ENCODE assay signal across 23 cellular contexts in the genomic region with DNA sequence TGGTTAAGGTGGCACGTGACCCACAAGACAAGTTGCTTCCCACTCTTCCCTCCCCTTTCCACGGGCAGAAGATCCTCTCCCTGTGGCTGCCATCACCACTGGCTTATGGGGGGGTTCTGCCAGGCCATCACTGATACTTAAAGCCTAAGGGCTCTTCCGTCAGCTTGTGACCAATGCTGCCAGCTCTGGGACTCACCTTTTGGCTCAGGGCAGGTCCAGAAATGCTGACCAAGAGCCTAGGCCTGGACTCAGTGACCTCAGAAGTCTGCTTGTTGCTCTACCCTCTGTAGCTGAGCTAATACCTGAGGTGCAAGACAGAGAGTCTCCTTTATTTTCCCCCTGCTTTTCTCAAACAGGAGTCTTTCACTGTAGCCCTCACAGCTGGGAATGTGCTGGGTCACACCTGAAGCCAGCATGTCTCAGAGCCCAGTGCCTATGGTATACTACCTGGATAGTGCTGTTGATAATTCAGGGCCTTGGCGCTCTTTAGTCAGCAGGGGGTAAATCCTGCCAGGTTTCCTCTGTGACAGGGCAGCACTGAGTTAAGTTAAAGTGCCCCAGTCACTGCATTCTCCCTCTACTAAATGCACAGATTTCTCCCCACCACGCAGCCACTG. TPM values are rescaled to one million over a fixed set of nuclear protein-coding genes. Genes with fewer than 3 reads are reported as not detected.
A peak's percentile ranks its signal among the peaks of the same experiment; 100 is the strongest.
DNase-seq lines count a peak whose midpoint lies in the region; ATAC-seq and TF ChIP-seq lines count a peak whose summit lies in the region.
"Had no signal": no experiment of that assay in that cellular context is flagged by ENCODE, and none has a peak within 500 bp of the region (broad histone marks: within the 10 kb centered on the region; RNA-seq: fewer than 3 reads in every experiment).

No MANE protein-coding gene starts in this region.

- H3K27me3 ChIP-seq in right cardiac atrium (ENCODE audit: control insufficient read depth, insufficient read depth) (no peaks in the 10 kb centered on the region), body of pancreas (no peaks in the 10 kb centered on the region), right lobe of liver (no peaks in the 10 kb centered on the region), subcutaneous abdominal adipose tissue (ENCODE audit: control insufficient read depth in 5 of 5, insufficient read depth in 4 of 5, low read length in 5 of 5) (no peaks in the 10 kb centered on the region)
- H3K27me3 ChIP-seq: hepatocyte, neutrophil, right atrium auricular region had no signal

- TF ChIP-seq CTCF in body of pancreas (IDR thresholded peaks at IDR 0.05) (no peak), right lobe of liver (IDR thresholded peaks at IDR 0.05) (no peak)

- no peaks in the 10 kb centered on the region for H3K9me3 Mint-ChIP-seq in activated T-cell treated with anti-CD3 and anti-CD28 coated beads, Interleukin-2, amount 50 U/mL, for 4 hours
- H3K9me3 Mint-ChIP-seq: activated T-cell treated with anti-CD3 and anti-CD28 coated beads, Interleukin-2, amount 50 U/mL, for 24 hours had no signal

- no peak for TF ChIP-seq POLR2A in body of pancreas (IDR thresholded peaks at IDR 0.05)
- TF ChIP-seq POLR2A in right lobe of liver (IDR thresholded peaks at IDR 0.05), result no peak

- no peaks in the 10 kb centered on the region for H3K36me3 Mint-ChIP-seq in activated T-cell treated with anti-CD3 and anti-CD28 coated beads, Interleukin-2, amount 50 U/mL, for 4 hours (ENCODE audit: insufficient read depth)

- H3K4me1 ChIP-seq in right cardiac atrium (ENCODE audit: control insufficient read depth, insufficient read depth, low read length), result peaks cover 13% of the 10 kb centered on the region
- peaks cover 20% of the 10 kb centered on the region for H3K4me1 ChIP-seq in body of pancreas
- peaks cover 0 to 14% (median 0%) of the 10 kb centered on the region in 4 donors for H3K4me1 ChIP-seq in right lobe of liver
- peaks cover 3 to 26% (median 23%) of the 10 kb centered on the region in 5 donors for H3K4me1 ChIP-seq in subcutaneous abdominal adipose tissue (ENCODE audit: control insufficient read depth in 5 of 5, insufficient read depth in 5 of 5, low read length in 5 of 5)

- ATAC-seq in Right ventricle myocardium inferior, result peak; percentile 10
- no peak for ATAC-seq in right cardiac atrium
- peak; percentile 27 for ATAC-seq in body of pancreas
- peak in 3 of 4 donors; percentile 8 to 77 (median 34) for ATAC-seq in right lobe of liver
- ATAC-seq in activated T-cell treated with anti-CD3 and anti-CD28 coated beads, Interleukin-2, amount 50 U/mL, for 4 hours, result no peak
- ATAC-seq in GM21367 (IDR thresholded peaks at IDR 0.05; ENCODE audit: unreplicated experiment), result no peak

- peak overlapping the region in 1 of 5 donors; percentile 52 for H3K9ac ChIP-seq in subcutaneous abdominal adipose tissue (ENCODE audit: low read length in 5 of 5)
- H3K9ac ChIP-seq: BLaER1 treated with 17β-estradiol and CSF1 and Interleukin-3, amounts not matched to agents 10 nM and 100 nM; GM23248 had no signal

- H3K4me1 Mint-ChIP-seq in activated T-cell treated with anti-CD3 and anti-CD28 coated beads, Interleukin-2, amount 50 U/mL, for 4 hours (ENCODE audit: low read depth), result no peaks in the 10 kb centered on the region

- peaks cover 8% of the 10 kb centered on the region for H3K27me3 Mint-ChIP-seq in activated T-cell treated with anti-CD3 and anti-CD28 coated beads, Interleukin-2, amount 50 U/mL, for 4 hours (ENCODE audit: low read depth)

- H3K36me3 ChIP-seq in body of pancreas (replicated peaks in 1 of 2; ENCODE audit: insufficient read depth in 1 of 2, low read depth in 2 of 2) (no peaks in the 10 kb centered on the region), right lobe of liver (no peaks in the 10 kb centered on the region), subcutaneous abdominal adipose tissue (ENCODE audit: control insufficient read depth in 5 of 5, insufficient read depth in 5 of 5, low read length in 5 of 5) (no peaks in the 10 kb centered on the region)
- H3K36me3 ChIP-seq: BLaER1 treated with 17β-estradiol and CSF1 and Interleukin-3, amounts not matched to agents 10 nM and 100 nM; neutrophil; right atrium auricular region had no signal

- 78% methylated on average over 5 of the region's 5 CpGs for WGBS in right cardiac atrium
- WGBS in body of pancreas, 2 donors, result 20 to 54% methylated on average over 1 to 5 of the region's 5 CpGs
- WGBS in right lobe of liver (ENCODE audit: insufficient coverage, low coverage, low lambda C conversion rate, missing lambda C conversion rate), result no CpG with 5 or more reads among the region's 5 CpGs

- H3K27ac ChIP-seq in right cardiac atrium (ENCODE audit: low read length) (no peak overlapping the region), body of pancreas (peak overlapping the region in 2 of 4 donors; percentile 0 to 39), right lobe of liver (no peak overlapping the region), subcutaneous abdominal adipose tissue (ENCODE audit: low read depth, low read length) (peak overlapping the region; percentile 79)
- H3K27ac ChIP-seq: BLaER1 treated with 17β-estradiol and CSF1 and Interleukin-3, amounts not matched to agents 10 nM and 100 nM; epithelial cell of prostate; GM23248; hepatocyte; neutrophil; right atrium auricular region had no signal

- no peak overlapping the region for H3K4me3 Mint-ChIP-seq in activated T-cell treated with anti-CD3 and anti-CD28 coated beads, Interleukin-2, amount 50 U/mL, for 4 hours
- H3K4me3 Mint-ChIP-seq: activated T-cell treated with anti-CD3 and anti-CD28 coated beads, Interleukin-2, amount 50 U/mL, for 24 hours had no signal

- H3K9me3 ChIP-seq in right cardiac atrium (ENCODE audit: control insufficient read depth, low read length) (no peaks in the 10 kb centered on the region), body of pancreas (no peaks in the 10 kb centered on the region), right lobe of liver (no peaks in the 10 kb centered on the region), subcutaneous abdominal adipose tissue (ENCODE audit: control insufficient read depth in 5 of 5, low read length in 5 of 5) (no peaks in the 10 kb centered on the region)
- H3K9me3 ChIP-seq: neutrophil, right atrium auricular region had no signal

- DNase-seq in Right ventricle myocardium inferior (ENCODE audit: missing footprints) (no peak), right cardiac atrium (no peak), body of pancreas (no peak), right lobe of liver (no peak), NCI-H1092 (lab: John Stamatoyannopoulos, UW) (no peak)
- DNase-seq in activated T-cell treated with anti-CD3 and anti-CD28 coated beads, Interleukin-2, amount 50 U/mL, for 4 hours, result no peak
- DNase-seq: activated CD4-positive, alpha-beta T cell treated with anti-CD3 and anti-CD28 coated beads for 1 hour; activated naive CD4-positive, alpha-beta T cell treated with Interleukin-2 at 50 U/mL for 16 hours; activated T-cell treated with anti-CD3 and anti-CD28 coated beads, Interleukin-2, amount 50 U/mL, for 24 hours; caudate nucleus; midbrain; NCI-H1105 treated with DMSO at 0.1 percent for 48 hours; NCI-H510A treated with DMSO at 0.1 percent for 48 hours; SHP77; SW 1271 had no signal

- intact Hi-C loops in Right ventricle myocardium inferior (cut with DNase I), result no loop called here
- intact Hi-C loops in right cardiac atrium (cut with DNase I), result no loop called here
- intact Hi-C loops in body of pancreas (cut with DNase I), result no loop called here
- intact Hi-C loops in right lobe of liver (cut with DNase I), result no loop called here

- H3K4me3 ChIP-seq in right cardiac atrium (ENCODE audit: low read length) (no peak overlapping the region), body of pancreas (no peak overlapping the region), right lobe of liver (no peak overlapping the region), subcutaneous abdominal adipose tissue (ENCODE audit: low read depth in 1 of 5, low read length in 5 of 5) (no peak overlapping the region)
- H3K4me3 ChIP-seq: BLaER1 treated with 17β-estradiol and CSF1 and Interleukin-3, amounts not matched to agents 10 nM and 100 nM; GM23248; hepatocyte; right atrium auricular region had no signal

RNA-seq across cellular contexts. Expression of a gene that starts 19.7 kb away (rescaled TPM):
- total RNA-seq in Right ventricle myocardium inferior, result 17.4 TPM
- 10 to 100 TPM; 10.6 to 12.5 (median 11.4) TPM for total RNA-seq in right cardiac atrium
- polyA plus RNA-seq in right cardiac atrium, result 3.5 TPM
- total RNA-seq in body of pancreas, result 10 to 100 TPM; 36.3 to 54.4 TPM
- 10 to 100 TPM; 15.1 to 29.3 (median 20.3) TPM for total RNA-seq in right lobe of liver
- total RNA-seq in activated T-cell treated with anti-CD3 and anti-CD28 coated beads, Interleukin-2, amount 50 U/mL, for 4 hours, result under 1 TPM; 0.16 to 0.33 (median 0.22) TPM

Comparison
In these comparisons a context has a peak if more than half of its experiments do, and no peak if none do; other contexts are left out.
1. ATAC-seq: peak in Right ventricle myocardium inferior (single experiment), body of pancreas (single experiment) and right lobe of liver (3 of 4); none in right cardiac atrium (0 of 2), activated T-cell treated with anti-CD3 and anti-CD28 coated beads, Interleukin-2, amount 50 U/mL, for 4 hours (0 of 2) and GM21367 (single experiment).
2. RNA of a gene that starts 19.7 kb away (total RNA-seq): 36.3 to 54.4 TPM in body of pancreas, 15.1 to 29.3 TPM in right lobe of liver, 17.4 TPM in Right ventricle myocardium inferior (single experiment) and 10.6 to 12.5 TPM in right cardiac atrium; 0.16 to 0.33 TPM in activated T-cell treated with anti-CD3 and anti-CD28 coated beads, Interleukin-2, amount 50 U/mL, for 4 hours; every median in the first group is over 4 times any median in the second.